In the genomic region with DNA sequence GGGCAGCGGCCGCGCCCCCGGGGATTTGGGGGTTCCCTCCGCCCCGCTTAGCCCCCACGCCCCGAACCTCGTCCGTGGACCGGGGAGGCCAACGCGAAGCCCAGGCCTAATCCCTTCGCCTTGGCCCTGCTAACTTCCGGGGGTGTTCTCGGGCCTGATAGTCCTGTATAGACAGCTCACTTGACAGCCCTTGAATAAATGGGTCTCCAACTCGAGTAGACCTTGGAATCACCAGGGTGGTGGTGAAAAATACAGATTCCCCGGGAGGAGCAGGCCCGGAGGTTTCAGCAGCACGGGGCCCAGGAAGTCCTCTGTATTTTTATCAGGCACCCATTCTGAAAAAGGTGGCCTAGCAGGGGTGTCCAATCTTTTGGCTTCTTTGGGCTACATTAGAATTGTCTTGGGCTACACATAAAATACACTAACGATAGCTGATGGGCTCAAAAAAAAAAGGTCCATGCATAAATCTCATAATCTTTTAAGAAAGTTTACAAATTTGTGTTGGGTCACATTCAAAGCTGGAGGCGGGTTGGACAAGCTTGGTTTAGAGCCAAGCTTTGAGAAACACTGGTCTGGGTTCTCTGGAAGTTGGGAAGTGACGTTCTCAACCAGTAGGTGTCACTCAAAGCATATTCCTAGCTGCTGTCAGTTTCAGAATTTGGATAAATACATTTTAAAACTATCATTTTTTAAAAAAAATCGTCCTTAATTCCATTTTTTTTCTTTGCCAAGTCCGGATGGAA, we compare ENCODE assay signal across 1 cellular context.
TF ChIP-seq lines count a peak whose summit lies in the region.

No MANE protein-coding gene starts in this region.

TF ChIP-seq in HEK293, 187 proteins besides CTCF, POLR2A, EP300 and RAD21 (continued from another document and continues in another):
- TF ChIP-seq, protein P1, sequence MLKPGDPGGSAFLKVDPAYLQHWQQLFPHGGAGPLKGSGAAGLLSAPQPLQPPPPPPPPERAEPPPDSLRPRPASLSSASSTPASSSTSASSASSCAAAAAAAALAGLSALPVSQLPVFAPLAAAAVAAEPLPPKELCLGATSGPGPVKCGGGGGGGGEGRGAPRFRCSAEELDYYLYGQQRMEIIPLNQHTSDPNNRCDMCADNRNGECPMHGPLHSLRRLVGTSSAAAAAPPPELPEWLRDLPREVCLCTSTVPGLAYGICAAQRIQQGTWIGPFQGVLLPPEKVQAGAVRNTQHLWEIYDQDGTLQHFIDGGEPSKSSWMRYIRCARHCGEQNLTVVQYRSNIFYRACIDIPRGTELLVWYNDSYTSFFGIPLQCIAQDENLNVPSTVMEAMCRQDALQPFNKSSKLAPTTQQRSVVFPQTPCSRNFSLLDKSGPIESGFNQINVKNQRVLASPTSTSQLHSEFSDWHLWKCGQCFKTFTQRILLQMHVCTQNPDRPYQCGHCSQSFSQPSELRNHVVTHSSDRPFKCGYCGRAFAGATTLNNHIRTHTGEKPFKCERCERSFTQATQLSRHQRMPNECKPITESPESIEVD (tag by site-specific recombination; IDR thresholded peaks at IDR 0.05): 0 out of 2 replicates have a peak, but pooled peaks have one; percentile 10
- TF ChIP-seq, protein P2, sequence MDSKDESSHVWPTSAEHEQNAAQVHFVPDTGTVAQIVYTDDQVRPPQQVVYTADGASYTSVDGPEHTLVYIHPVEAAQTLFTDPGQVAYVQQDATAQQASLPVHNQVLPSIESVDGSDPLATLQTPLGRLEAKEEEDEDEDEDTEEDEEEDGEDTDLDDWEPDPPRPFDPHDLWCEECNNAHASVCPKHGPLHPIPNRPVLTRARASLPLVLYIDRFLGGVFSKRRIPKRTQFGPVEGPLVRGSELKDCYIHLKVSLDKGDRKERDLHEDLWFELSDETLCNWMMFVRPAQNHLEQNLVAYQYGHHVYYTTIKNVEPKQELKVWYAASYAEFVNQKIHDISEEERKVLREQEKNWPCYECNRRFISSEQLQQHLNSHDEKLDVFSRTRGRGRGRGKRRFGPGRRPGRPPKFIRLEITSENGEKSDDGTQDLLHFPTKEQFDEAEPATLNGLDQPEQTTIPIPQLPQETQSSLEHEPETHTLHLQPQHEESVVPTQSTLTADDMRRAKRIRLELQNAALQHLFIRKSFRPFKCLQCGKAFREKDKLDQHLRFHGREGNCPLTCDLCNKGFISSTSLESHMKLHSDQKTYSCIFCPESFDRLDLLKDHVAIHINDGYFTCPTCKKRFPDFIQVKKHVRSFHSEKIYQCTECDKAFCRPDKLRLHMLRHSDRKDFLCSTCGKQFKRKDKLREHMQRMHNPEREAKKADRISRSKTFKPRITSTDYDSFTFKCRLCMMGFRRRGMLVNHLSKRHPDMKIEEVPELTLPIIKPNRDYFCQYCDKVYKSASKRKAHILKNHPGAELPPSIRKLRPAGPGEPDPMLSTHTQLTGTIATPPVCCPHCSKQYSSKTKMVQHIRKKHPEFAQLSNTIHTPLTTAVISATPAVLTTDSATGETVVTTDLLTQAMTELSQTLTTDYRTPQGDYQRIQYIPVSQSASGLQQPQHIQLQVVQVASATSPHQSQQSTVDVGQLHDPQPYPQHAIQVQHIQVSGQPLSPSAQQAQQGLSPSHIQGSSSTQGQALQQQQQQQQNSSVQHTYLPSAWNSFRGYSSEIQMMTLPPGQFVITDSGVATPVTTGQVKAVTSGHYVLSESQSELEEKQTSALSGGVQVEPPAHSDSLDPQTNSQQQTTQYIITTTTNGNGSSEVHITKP (tag by site-specific recombination; IDR thresholded peaks at IDR 0.05): peak; percentile 54
- TF ChIP-seq ZNF624 (tag by site-specific recombination; IDR thresholded peaks at IDR 0.05): no peak
- TF ChIP-seq ZNF221 (tag by site-specific recombination; IDR thresholded peaks at IDR 0.05; ENCODE audit: borderline replicate concordance): no peak
- no peak for TF ChIP-seq ZNF37A (tag by site-specific recombination; IDR thresholded peaks at IDR 0.05)
- no peak for TF ChIP-seq ZNF132 (tag by site-specific recombination; IDR thresholded peaks at IDR 0.05; ENCODE audit: borderline replicate concordance)
- TF ChIP-seq, protein P3, sequence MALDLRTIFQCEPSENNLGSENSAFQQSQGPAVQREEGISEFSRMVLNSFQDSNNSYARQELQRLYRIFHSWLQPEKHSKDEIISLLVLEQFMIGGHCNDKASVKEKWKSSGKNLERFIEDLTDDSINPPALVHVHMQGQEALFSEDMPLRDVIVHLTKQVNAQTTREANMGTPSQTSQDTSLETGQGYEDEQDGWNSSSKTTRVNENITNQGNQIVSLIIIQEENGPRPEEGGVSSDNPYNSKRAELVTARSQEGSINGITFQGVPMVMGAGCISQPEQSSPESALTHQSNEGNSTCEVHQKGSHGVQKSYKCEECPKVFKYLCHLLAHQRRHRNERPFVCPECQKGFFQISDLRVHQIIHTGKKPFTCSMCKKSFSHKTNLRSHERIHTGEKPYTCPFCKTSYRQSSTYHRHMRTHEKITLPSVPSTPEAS (tag by site-specific recombination; IDR thresholded peaks at IDR 0.05): no peak
- TF ChIP-seq ZNF174 (tag by site-specific recombination; IDR thresholded peaks at IDR 0.05): no peak
- no peak for TF ChIP-seq ZNF501 (tag by site-specific recombination; IDR thresholded peaks at IDR 0.05)
- TF ChIP-seq ZSCAN16 (tag by site-specific recombination; IDR thresholded peaks at IDR 0.05): no peak
- TF ChIP-seq, protein P4, sequence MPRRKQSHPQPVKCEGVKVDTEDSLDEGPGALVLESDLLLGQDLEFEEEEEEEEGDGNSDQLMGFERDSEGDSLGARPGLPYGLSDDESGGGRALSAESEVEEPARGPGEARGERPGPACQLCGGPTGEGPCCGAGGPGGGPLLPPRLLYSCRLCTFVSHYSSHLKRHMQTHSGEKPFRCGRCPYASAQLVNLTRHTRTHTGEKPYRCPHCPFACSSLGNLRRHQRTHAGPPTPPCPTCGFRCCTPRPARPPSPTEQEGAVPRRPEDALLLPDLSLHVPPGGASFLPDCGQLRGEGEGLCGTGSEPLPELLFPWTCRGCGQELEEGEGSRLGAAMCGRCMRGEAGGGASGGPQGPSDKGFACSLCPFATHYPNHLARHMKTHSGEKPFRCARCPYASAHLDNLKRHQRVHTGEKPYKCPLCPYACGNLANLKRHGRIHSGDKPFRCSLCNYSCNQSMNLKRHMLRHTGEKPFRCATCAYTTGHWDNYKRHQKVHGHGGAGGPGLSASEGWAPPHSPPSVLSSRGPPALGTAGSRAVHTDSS (tag by site-specific recombination; IDR thresholded peaks at IDR 0.05): no peak
- no peak for TF ChIP-seq ZNF555 (tag by site-specific recombination; conservative IDR thresholded peaks at IDR 0.05)
- no peak for TF ChIP-seq ZNF514 (tag by site-specific recombination; IDR thresholded peaks at IDR 0.05)
- TF ChIP-seq ZNF660 (tag by site-specific recombination; IDR thresholded peaks at IDR 0.05): no peak
- TF ChIP-seq KLF1 (tag by site-specific recombination; IDR thresholded peaks at IDR 0.05): no peak
- TF ChIP-seq REPIN1 (tag by site-specific recombination; IDR thresholded peaks at IDR 0.05; ENCODE audit: low read depth): no peak
- no peak for TF ChIP-seq ZNF521 (tag by site-specific recombination; IDR thresholded peaks at IDR 0.05)
- TF ChIP-seq ZNF610 (tag by site-specific recombination; IDR thresholded peaks at IDR 0.05; ENCODE audit: borderline replicate concordance): no peak
- TF ChIP-seq ZNF24 (tag by site-specific recombination; IDR thresholded peaks at IDR 0.05): no peak
- TF ChIP-seq, protein P5, sequence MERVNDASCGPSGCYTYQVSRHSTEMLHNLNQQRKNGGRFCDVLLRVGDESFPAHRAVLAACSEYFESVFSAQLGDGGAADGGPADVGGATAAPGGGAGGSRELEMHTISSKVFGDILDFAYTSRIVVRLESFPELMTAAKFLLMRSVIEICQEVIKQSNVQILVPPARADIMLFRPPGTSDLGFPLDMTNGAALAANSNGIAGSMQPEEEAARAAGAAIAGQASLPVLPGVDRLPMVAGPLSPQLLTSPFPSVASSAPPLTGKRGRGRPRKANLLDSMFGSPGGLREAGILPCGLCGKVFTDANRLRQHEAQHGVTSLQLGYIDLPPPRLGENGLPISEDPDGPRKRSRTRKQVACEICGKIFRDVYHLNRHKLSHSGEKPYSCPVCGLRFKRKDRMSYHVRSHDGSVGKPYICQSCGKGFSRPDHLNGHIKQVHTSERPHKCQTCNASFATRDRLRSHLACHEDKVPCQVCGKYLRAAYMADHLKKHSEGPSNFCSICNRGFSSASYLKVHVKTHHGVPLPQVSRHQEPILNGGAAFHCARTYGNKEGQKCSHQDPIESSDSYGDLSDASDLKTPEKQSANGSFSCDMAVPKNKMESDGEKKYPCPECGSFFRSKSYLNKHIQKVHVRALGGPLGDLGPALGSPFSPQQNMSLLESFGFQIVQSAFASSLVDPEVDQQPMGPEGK (tag by site-specific recombination; IDR thresholded peaks at IDR 0.05): peak; percentile 63; the same call in 1 of the 2 replicates
- TF ChIP-seq ZNF184 (tag by site-specific recombination; IDR thresholded peaks at IDR 0.05): no peak
- no peak for TF ChIP-seq ZNF843 (tag by site-specific recombination; IDR thresholded peaks at IDR 0.05)
- no peak for TF ChIP-seq ZNF266 (tag by site-specific recombination; IDR thresholded peaks at IDR 0.05; ENCODE audit: low read depth)
- TF ChIP-seq GLI2 (tag by site-specific recombination; IDR thresholded peaks at IDR 0.05; ENCODE audit: borderline replicate concordance, low read depth): no peak
- TF ChIP-seq ZNF274 (IDR thresholded peaks at IDR 0.05; ENCODE audit: low read length): no peak
- TF ChIP-seq ZNF274 (tag by site-specific recombination; IDR thresholded peaks at IDR 0.05; ENCODE audit: borderline replicate concordance): no peak
- no peak for TF ChIP-seq ZEB2 (tag by site-specific recombination; IDR thresholded peaks at IDR 0.05)
- TF ChIP-seq, protein P6, sequence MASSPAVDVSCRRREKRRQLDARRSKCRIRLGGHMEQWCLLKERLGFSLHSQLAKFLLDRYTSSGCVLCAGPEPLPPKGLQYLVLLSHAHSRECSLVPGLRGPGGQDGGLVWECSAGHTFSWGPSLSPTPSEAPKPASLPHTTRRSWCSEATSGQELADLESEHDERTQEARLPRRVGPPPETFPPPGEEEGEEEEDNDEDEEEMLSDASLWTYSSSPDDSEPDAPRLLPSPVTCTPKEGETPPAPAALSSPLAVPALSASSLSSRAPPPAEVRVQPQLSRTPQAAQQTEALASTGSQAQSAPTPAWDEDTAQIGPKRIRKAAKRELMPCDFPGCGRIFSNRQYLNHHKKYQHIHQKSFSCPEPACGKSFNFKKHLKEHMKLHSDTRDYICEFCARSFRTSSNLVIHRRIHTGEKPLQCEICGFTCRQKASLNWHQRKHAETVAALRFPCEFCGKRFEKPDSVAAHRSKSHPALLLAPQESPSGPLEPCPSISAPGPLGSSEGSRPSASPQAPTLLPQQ (tag by site-specific recombination; IDR thresholded peaks at IDR 0.05): no peak
- TF ChIP-seq ZNF140 (tag by site-specific recombination; IDR thresholded peaks at IDR 0.05): no peak
- no peak for TF ChIP-seq HOXC10 (CRISPR knock-in tag; IDR thresholded peaks at IDR 0.05)
- no peak for TF ChIP-seq PRDM1 (tag by site-specific recombination; IDR thresholded peaks at IDR 0.05)
- TF ChIP-seq ZNF404 (tag by site-specific recombination; IDR thresholded peaks at IDR 0.05): no peak
- no peak for TF ChIP-seq GFI1B (tag by site-specific recombination; IDR thresholded peaks at IDR 0.05)
- no peak for TF ChIP-seq ZNF830 (tag by site-specific recombination; IDR thresholded peaks at IDR 0.05; ENCODE audit: low read depth)
- TF ChIP-seq ZNF121 (tag by site-specific recombination; IDR thresholded peaks at IDR 0.05): no peak
- peak; percentile 79 for TF ChIP-seq ZNF654 (tag by site-specific recombination; IDR thresholded peaks at IDR 0.05; ENCODE audit: low read depth)
- no peak for TF ChIP-seq HOXD13 (CRISPR knock-in tag; IDR thresholded peaks at IDR 0.05; ENCODE audit: borderline replicate concordance)
- TF ChIP-seq ZFP41 (tag by site-specific recombination; IDR thresholded peaks at IDR 0.05; ENCODE audit: borderline replicate concordance): no peak
- TF ChIP-seq, protein P7, sequence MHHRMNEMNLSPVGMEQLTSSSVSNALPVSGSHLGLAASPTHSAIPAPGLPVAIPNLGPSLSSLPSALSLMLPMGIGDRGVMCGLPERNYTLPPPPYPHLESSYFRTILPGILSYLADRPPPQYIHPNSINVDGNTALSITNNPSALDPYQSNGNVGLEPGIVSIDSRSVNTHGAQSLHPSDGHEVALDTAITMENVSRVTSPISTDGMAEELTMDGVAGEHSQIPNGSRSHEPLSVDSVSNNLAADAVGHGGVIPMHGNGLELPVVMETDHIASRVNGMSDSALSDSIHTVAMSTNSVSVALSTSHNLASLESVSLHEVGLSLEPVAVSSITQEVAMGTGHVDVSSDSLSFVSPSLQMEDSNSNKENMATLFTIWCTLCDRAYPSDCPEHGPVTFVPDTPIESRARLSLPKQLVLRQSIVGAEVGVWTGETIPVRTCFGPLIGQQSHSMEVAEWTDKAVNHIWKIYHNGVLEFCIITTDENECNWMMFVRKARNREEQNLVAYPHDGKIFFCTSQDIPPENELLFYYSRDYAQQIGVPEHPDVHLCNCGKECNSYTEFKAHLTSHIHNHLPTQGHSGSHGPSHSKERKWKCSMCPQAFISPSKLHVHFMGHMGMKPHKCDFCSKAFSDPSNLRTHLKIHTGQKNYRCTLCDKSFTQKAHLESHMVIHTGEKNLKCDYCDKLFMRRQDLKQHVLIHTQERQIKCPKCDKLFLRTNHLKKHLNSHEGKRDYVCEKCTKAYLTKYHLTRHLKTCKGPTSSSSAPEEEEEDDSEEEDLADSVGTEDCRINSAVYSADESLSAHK (tag by site-specific recombination; IDR thresholded peaks at IDR 0.05): no peak
- TF ChIP-seq, protein P8, sequence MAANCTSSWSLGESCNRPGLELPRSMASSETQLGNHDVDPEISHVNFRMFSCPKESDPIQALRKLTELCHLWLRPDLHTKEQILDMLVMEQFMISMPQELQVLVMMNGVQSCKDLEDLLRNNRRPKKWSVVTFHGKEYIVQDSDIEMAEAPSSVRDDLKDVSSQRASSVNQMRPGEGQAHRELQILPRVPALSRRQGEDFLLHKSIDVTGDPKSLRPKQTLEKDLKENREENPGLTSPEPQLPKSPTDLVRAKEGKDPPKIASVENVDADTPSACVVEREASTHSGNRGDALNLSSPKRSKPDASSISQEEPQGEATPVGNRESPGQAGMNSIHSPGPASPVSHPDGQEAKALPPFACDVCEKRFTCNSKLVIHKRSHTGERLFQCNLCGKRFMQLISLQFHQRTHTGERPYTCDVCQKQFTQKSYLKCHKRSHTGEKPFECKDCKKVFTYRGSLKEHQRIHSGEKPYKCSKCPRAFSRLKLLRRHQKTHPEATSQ (tag by site-specific recombination; IDR thresholded peaks at IDR 0.05): no peak
- TF ChIP-seq, protein P9, sequence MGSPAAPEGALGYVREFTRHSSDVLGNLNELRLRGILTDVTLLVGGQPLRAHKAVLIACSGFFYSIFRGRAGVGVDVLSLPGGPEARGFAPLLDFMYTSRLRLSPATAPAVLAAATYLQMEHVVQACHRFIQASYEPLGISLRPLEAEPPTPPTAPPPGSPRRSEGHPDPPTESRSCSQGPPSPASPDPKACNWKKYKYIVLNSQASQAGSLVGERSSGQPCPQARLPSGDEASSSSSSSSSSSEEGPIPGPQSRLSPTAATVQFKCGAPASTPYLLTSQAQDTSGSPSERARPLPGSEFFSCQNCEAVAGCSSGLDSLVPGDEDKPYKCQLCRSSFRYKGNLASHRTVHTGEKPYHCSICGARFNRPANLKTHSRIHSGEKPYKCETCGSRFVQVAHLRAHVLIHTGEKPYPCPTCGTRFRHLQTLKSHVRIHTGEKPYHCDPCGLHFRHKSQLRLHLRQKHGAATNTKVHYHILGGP (tag by site-specific recombination; IDR thresholded peaks at IDR 0.05): no peak
- TF ChIP-seq ZNF548 (tag by site-specific recombination; IDR thresholded peaks at IDR 0.05): no peak
- TF ChIP-seq ZNF621 (tag by site-specific recombination; IDR thresholded peaks at IDR 0.05): no peak
- TF ChIP-seq ZNF175 (tag by site-specific recombination; IDR thresholded peaks at IDR 0.05): no peak
- TF ChIP-seq ZNF561 (tag by site-specific recombination; IDR thresholded peaks at IDR 0.05; ENCODE audit: borderline replicate concordance): no peak
